In genomic region chr18:8970843-8971242, GRCh38 we compare ENCODE assay signal across 28 cellular contexts.
"Had no signal": no experiment of that assay in that cellular context is flagged by ENCODE, and none has a peak within 500 bp of the region (broad histone marks: within the 10 kb centered on the region; RNA-seq: fewer than 3 reads in every experiment).

No MANE protein-coding gene starts in this region.

- H3K27ac ChIP-seq: esophagus muscularis mucosa, foreskin keratinocyte, left lung, lower lobe of right lung, neutrophil, suprapubic skin, tibial artery had no signal

- H3K9me3 ChIP-seq: esophagus muscularis mucosa, lower lobe of right lung, neutrophil, stomach, tibial artery had no signal

- H3K4me1 Mint-ChIP-seq: activated naive CD8-positive, alpha-beta T cell treated with anti-CD3 and anti-CD28 coated beads, Interleukin-2, amount 50 U/mL, for 24 hours; activated T-helper 17 cell treated with anti-CD3 and anti-CD28 coated beads, Interleukin-2, amount 50 U/mL, for 72 hours had no signal

- H3K4me1 ChIP-seq: esophagus muscularis mucosa, foreskin keratinocyte, left lung, lower lobe of right lung, stomach, suprapubic skin, tibial artery had no signal

- FAIRE-seq: islet of Langerhans, small intestine had no signal

- H3K27ac Mint-ChIP-seq: activated B cell treated with CpG ODN at 0.5 μM for 24 hours; activated CD8-positive, alpha-beta T cell treated with anti-CD3 and anti-CD28 coated beads for 36 hours; activated naive CD8-positive, alpha-beta T cell treated with anti-CD3 and anti-CD28 coated beads, Interleukin-2, amount 50 U/mL, for 24 hours; activated T-helper 17 cell treated with anti-CD3 and anti-CD28 coated beads, Interleukin-2, amount 50 U/mL, for 72 hours; natural killer cell treated with Interleukin-12 subunit alpha and Interleukin-12 subunit beta and Interleukin-15 and Interleukin-18, amount 100 ng/mL, for 72 hours; stimulated activated naive B cell treated with anti-CD40 and anti-IgM and Interleukin-4, amounts not matched to agents 10 μg/mL and 1 μg/mL and 100 μg/mL, for 72 hours; T-helper 2 cell treated with Interferon-gamma antibody and Interleukin-4, amounts not matched to agents 5 μg/mL and 100 μg/mL, for 36 hours had no signal

- H3K36me3 ChIP-seq: esophagus muscularis mucosa, left lung, lower lobe of right lung, neutrophil, stomach, suprapubic skin, tibial artery had no signal

- H3K4me3 ChIP-seq: esophagus muscularis mucosa, left lung, lower lobe of right lung, stomach, suprapubic skin, tibial artery had no signal

- H3K36me3 Mint-ChIP-seq: natural killer cell treated with Interleukin-12 subunit alpha and Interleukin-12 subunit beta and Interleukin-15 and Interleukin-18, amount 100 ng/mL, for 72 hours; stimulated activated naive B cell treated with anti-CD40 and anti-IgM and Interleukin-4, amounts not matched to agents 10 μg/mL and 1 μg/mL and 100 μg/mL, for 72 hours had no signal

- ATAC-seq: activated CD8-positive, alpha-beta T cell treated with anti-CD3 and anti-CD28 coated beads for 36 hours; activated naive CD8-positive, alpha-beta T cell treated with anti-CD3 and anti-CD28 coated beads, Interleukin-2, amount 50 U/mL, for 24 hours; activated T-cell treated with anti-CD3 and anti-CD28 coated beads, Interleukin-2, amount 50 U/mL, for 4 hours; activated T-helper 17 cell treated with anti-CD3 and anti-CD28 coated beads, Interleukin-2, amount 50 U/mL, for 72 hours; foreskin keratinocyte; left lung; lower lobe of right lung; natural killer cell treated with Interleukin-12 subunit alpha and Interleukin-12 subunit beta and Interleukin-15 and Interleukin-18, amount 100 ng/mL, for 72 hours; sciatic nerve; stimulated activated naive B cell treated with anti-CD40 and anti-IgM and Interleukin-4, amounts not matched to agents 10 μg/mL and 1 μg/mL and 100 μg/mL, for 72 hours had no signal

- H3K27me3 Mint-ChIP-seq: stimulated activated naive B cell treated with anti-CD40 and anti-IgM and Interleukin-4, amounts not matched to agents 10 μg/mL and 1 μg/mL and 100 μg/mL, for 72 hours had no signal

- H3K4me3 Mint-ChIP-seq: activated B cell treated with CpG ODN at 0.5 μM for 24 hours; activated CD8-positive, alpha-beta T cell treated with anti-CD3 and anti-CD28 coated beads for 36 hours; activated naive CD8-positive, alpha-beta T cell treated with anti-CD3 and anti-CD28 coated beads, Interleukin-2, amount 50 U/mL, for 24 hours; activated T-cell treated with anti-CD3 and anti-CD28 coated beads, Interleukin-2, amount 50 U/mL, for 4 hours; activated T-helper 17 cell treated with anti-CD3 and anti-CD28 coated beads, Interleukin-2, amount 50 U/mL, for 72 hours; natural killer cell treated with Interleukin-12 subunit alpha and Interleukin-12 subunit beta and Interleukin-15 and Interleukin-18, amount 100 ng/mL, for 72 hours; stimulated activated naive B cell treated with anti-CD40 and anti-IgM and Interleukin-4, amounts not matched to agents 10 μg/mL and 1 μg/mL and 100 μg/mL, for 72 hours; T-helper 2 cell treated with Interferon-gamma antibody and Interleukin-4, amounts not matched to agents 5 μg/mL and 100 μg/mL, for 36 hours had no signal

- H3K27me3 ChIP-seq: esophagus muscularis mucosa, foreskin keratinocyte, left lung, neutrophil, stomach, suprapubic skin, tibial artery had no signal

- DNase-seq: activated B cell treated with CpG ODN at 0.5 μM for 24 hours; activated CD4-positive, alpha-beta T cell treated with anti-CD3 and anti-CD28 coated beads, Interleukin-2, amount 50 U/mL, for 1 hour; activated CD8-positive, alpha-beta T cell treated with anti-CD3 and anti-CD28 coated beads for 36 hours; activated gamma-delta T cell treated with Interleukin-2 at 50 U/mL for 16 hours; activated naive CD4-positive, alpha-beta T cell treated with anti-CD3 and anti-CD28 coated beads, Interleukin-2, amount 50 U/mL, for 16 hours; activated naive CD8-positive, alpha-beta T cell treated with anti-CD3 and anti-CD28 coated beads, Interleukin-2, amount 50 U/mL, for 24 hours; activated T-cell treated with anti-CD3 and anti-CD28 coated beads, Interleukin-2, amount 50 U/mL, for 4 hours; amygdala; caudate nucleus; foreskin keratinocyte; left lung; lower lobe of right lung; mesenchymal stem cell; small intestine; stimulated activated CD4-positive, alpha-beta T cell treated with anti-CD3 and anti-CD28 coated beads, Interleukin-4, amount 100 ng/mL, for 24 hours; stimulated activated CD8-positive, alpha-beta memory T cell treated with anti-CD3 and anti-CD28 coated beads, Interleukin-4, amount 100 ng/mL, for 48 hours; stimulated activated naive B cell treated with anti-CD40 and anti-IgM and Interleukin-4, amounts not matched to agents 10 μg/mL and 1 μg/mL and 100 μg/mL, for 72 hours; stomach; T-helper 1 cell; tibial artery had no signal

- H3K9me3 Mint-ChIP-seq: natural killer cell treated with Interleukin-12 subunit alpha and Interleukin-12 subunit beta and Interleukin-15 and Interleukin-18, amount 100 ng/mL, for 72 hours; T-helper 2 cell treated with Interferon-gamma antibody and Interleukin-4, amounts not matched to agents 5 μg/mL and 100 μg/mL, for 36 hours had no signal
